In the genomic region with DNA sequence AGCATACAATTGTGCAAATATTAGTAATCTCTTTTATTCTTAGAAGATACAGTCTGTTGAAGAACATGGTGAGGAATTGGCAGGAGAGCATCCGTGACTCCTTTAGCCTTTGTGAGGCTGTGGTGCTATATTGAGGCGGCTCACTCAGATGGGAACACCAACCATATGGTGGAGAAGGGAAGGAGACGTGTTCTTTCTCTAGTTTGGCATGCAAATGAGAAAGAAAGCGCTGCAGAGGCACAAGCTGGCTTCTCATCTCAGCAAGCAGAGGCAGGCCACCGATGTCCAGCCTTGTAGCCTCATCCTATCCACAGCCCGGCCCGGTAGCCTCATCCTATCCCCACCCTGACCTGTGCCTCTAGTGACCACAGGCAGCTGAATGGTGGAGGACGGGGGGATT, we compare ENCODE assay signal across 22 cellular contexts.
DNase-seq lines count a peak whose midpoint lies in the region; ATAC-seq and TF ChIP-seq lines count a peak whose summit lies in the region.
"Had no signal": no experiment of that assay in that cellular context is flagged by ENCODE, and none has a peak within 500 bp of the region (broad histone marks: within the 10 kb centered on the region; RNA-seq: fewer than 3 reads in every experiment).

No MANE protein-coding gene starts in this region.

- H3K27me3 Mint-ChIP-seq in stimulated activated memory B cell treated with anti-CD40 and anti-IgM and Interleukin-4, amounts not matched to agents 10 μg/mL and 1 μg/mL and 100 μg/mL, for 72 hours = no peaks in the 10 kb centered on the region
- H3K27me3 Mint-ChIP-seq in activated naive CD8-positive, alpha-beta T cell treated with anti-CD3 and anti-CD28 coated beads for 36 hours = no peaks in the 10 kb centered on the region
- H3K27me3 Mint-ChIP-seq: activated T-cell treated with anti-CD3 and anti-CD28 coated beads, Interleukin-2, amount 50 U/mL, for 24 hours; CD4-positive, CD25-positive, alpha-beta regulatory T cell had no signal

- no peaks in the 10 kb centered on the region for H3K9me3 ChIP-seq in Loucy (ENCODE audit: insufficient read depth, low read depth, low read length)
- H3K9me3 ChIP-seq: breast epithelium, SK-N-SH, spleen, suprapubic skin, uterus had no signal

- H4K20me1 ChIP-seq in Loucy (ENCODE audit: insufficient read depth, low read length, poor library complexity, severe bottlenecking) = no peaks in the 10 kb centered on the region

- H3K9ac ChIP-seq in Loucy (ENCODE audit: low read depth, low read length, poor library complexity, severe bottlenecking) = no peak overlapping the region
- H3K9ac ChIP-seq: SK-N-SH had no signal

- no peak overlapping the region for H3K4me3 ChIP-seq in Loucy (ENCODE audit: low read length, poor library complexity, severe bottlenecking)
- H3K4me3 ChIP-seq: breast epithelium, coronary artery, spleen, suprapubic skin, uterus had no signal

- peaks cover 54% of the 10 kb centered on the region for H3K4me1 Mint-ChIP-seq in stimulated activated memory B cell treated with anti-CD40 and anti-IgM and Interleukin-4, amounts not matched to agents 10 μg/mL and 1 μg/mL and 100 μg/mL, for 72 hours
- peaks cover 18% of the 10 kb centered on the region for H3K4me1 Mint-ChIP-seq in activated naive CD8-positive, alpha-beta T cell treated with anti-CD3 and anti-CD28 coated beads for 36 hours

- no peak for ATAC-seq in stimulated activated memory B cell treated with anti-CD40 and anti-IgM and Interleukin-4, amounts not matched to agents 10 μg/mL and 1 μg/mL and 100 μg/mL, for 72 hours
- ATAC-seq: left cardiac atrium, right cardiac atrium had no signal

- peaks cover 9% of the 10 kb centered on the region for H3K4me1 ChIP-seq in Loucy (ENCODE audit: insufficient read depth, low read length, poor library complexity, severe bottlenecking)
- H3K4me1 ChIP-seq: breast epithelium, uterus had no signal

- no peaks in the 10 kb centered on the region for H3K9me3 Mint-ChIP-seq in stimulated activated memory B cell treated with anti-CD40 and anti-IgM and Interleukin-4, amounts not matched to agents 10 μg/mL and 1 μg/mL and 100 μg/mL, for 72 hours
- H3K9me3 Mint-ChIP-seq in activated naive CD8-positive, alpha-beta T cell treated with anti-CD3 and anti-CD28 coated beads for 36 hours = no peaks in the 10 kb centered on the region
- H3K9me3 Mint-ChIP-seq: activated naive CD4-positive, alpha-beta T cell treated with anti-CD3 and anti-CD28 coated beads for 36 hours; activated T-cell treated with anti-CD3 and anti-CD28 coated beads, Interleukin-2, amount 50 U/mL, for 24 hours; CD4-positive, CD25-positive, alpha-beta regulatory T cell; neural crest cell had no signal

- H3K4me2 ChIP-seq in Loucy (ENCODE audit: low read depth, low read length, poor library complexity, severe bottlenecking) = peak overlapping the region; percentile 20
- H3K4me2 ChIP-seq: SK-N-SH had no signal

- H3K79me2 ChIP-seq in Loucy (ENCODE audit: insufficient read depth, low read length) = no peaks in the 10 kb centered on the region

- H3K27ac Mint-ChIP-seq in stimulated activated memory B cell treated with anti-CD40 and anti-IgM and Interleukin-4, amounts not matched to agents 10 μg/mL and 1 μg/mL and 100 μg/mL, for 72 hours = peak overlapping the region; percentile 90
- no peak overlapping the region for H3K27ac Mint-ChIP-seq in activated naive CD8-positive, alpha-beta T cell treated with anti-CD3 and anti-CD28 coated beads for 36 hours
- H3K27ac Mint-ChIP-seq: activated naive CD4-positive, alpha-beta T cell treated with anti-CD3 and anti-CD28 coated beads for 36 hours; activated T-cell treated with anti-CD3 and anti-CD28 coated beads, Interleukin-2, amount 50 U/mL, for 24 hours; CD4-positive, CD25-positive, alpha-beta regulatory T cell had no signal

- no peaks in the 10 kb centered on the region for H3F3A ChIP-seq in Loucy (ENCODE audit: low read depth)

- no peaks in the 10 kb centered on the region for H3K36me3 ChIP-seq in Loucy (ENCODE audit: insufficient read depth, low read length)
- H3K36me3 ChIP-seq: breast epithelium, suprapubic skin, uterus had no signal

- H2AFZ ChIP-seq in Loucy (ENCODE audit: low read length) = no peak overlapping the region

- no peaks in the 10 kb centered on the region for H3K9me2 ChIP-seq in Loucy (replicated peaks; ENCODE audit: low read depth, low read length)
- H3K9me2 ChIP-seq: SK-N-SH had no signal

- DNase-seq in DMS 273 (lab: John Stamatoyannopoulos, UW; ENCODE audit: unreplicated experiment) = peak; percentile 87
- DNase-seq in cerebellar cortex (ENCODE audit: low spot score) = peak; percentile 68
- DNase-seq in activated naive CD4-positive, alpha-beta T cell (lab: John Stamatoyannopoulos, UW) = no peak
- no peak for DNase-seq in iPS-NIHi11 (ENCODE audit: low spot score)
- DNase-seq in AML-193 (lab: John Stamatoyannopoulos, UW) = no peak
- no peak for DNase-seq in activated naive CD8-positive, alpha-beta T cell treated with anti-CD3 and anti-CD28 coated beads for 36 hours
- DNase-seq: activated T-cell treated with anti-CD3 and anti-CD28 coated beads, Interleukin-2, amount 50 U/mL, for 24 hours; left cardiac atrium; mammary epithelial cell; right cardiac atrium; spleen; stimulated activated CD4-positive, alpha-beta T cell treated with anti-CD3 and anti-CD28 coated beads, Interleukin-4, amount 100 ng/mL, for 1 hour; uterus had no signal

- no peaks in the 10 kb centered on the region for H3K27me3 ChIP-seq in Loucy (ENCODE audit: insufficient read depth, low read length, poor library complexity, severe bottlenecking)
- H3K27me3 ChIP-seq: breast epithelium, spleen, suprapubic skin, uterus had no signal

- peaks cover 15% of the 10 kb centered on the region for H3K36me3 Mint-ChIP-seq in stimulated activated memory B cell treated with anti-CD40 and anti-IgM and Interleukin-4, amounts not matched to agents 10 μg/mL and 1 μg/mL and 100 μg/mL, for 72 hours
- no peaks in the 10 kb centered on the region for H3K36me3 Mint-ChIP-seq in activated naive CD8-positive, alpha-beta T cell treated with anti-CD3 and anti-CD28 coated beads for 36 hours

- no peak for TF ChIP-seq CTCF in Loucy (conservative IDR thresholded peaks at IDR 0.05; ENCODE audit: low read length)

- no peak overlapping the region for H3K4me3 Mint-ChIP-seq in stimulated activated memory B cell treated with anti-CD40 and anti-IgM and Interleukin-4, amounts not matched to agents 10 μg/mL and 1 μg/mL and 100 μg/mL, for 72 hours
- H3K4me3 Mint-ChIP-seq in activated naive CD8-positive, alpha-beta T cell treated with anti-CD3 and anti-CD28 coated beads for 36 hours = no peak overlapping the region
- H3K4me3 Mint-ChIP-seq: activated naive CD4-positive, alpha-beta T cell treated with anti-CD3 and anti-CD28 coated beads for 36 hours; activated T-cell treated with anti-CD3 and anti-CD28 coated beads, Interleukin-2, amount 50 U/mL, for 24 hours; CD4-positive, CD25-positive, alpha-beta regulatory T cell; neural crest cell had no signal

Comparison
In these comparisons a context has a peak if more than half of its experiments do, and no peak if none do; other contexts are left out.
1. DNase-seq: peak in DMS 273 (single experiment) and cerebellar cortex (single experiment); none in activated naive CD4-positive, alpha-beta T cell (0 of 4), iPS-NIHi11 (single experiment), AML-193 (0 of 2) and activated naive CD8-positive, alpha-beta T cell treated with anti-CD3 and anti-CD28 coated beads for 36 hours (single experiment).